Comparison of ENCODE assay signal across 15 cellular contexts in the genomic region with DNA sequence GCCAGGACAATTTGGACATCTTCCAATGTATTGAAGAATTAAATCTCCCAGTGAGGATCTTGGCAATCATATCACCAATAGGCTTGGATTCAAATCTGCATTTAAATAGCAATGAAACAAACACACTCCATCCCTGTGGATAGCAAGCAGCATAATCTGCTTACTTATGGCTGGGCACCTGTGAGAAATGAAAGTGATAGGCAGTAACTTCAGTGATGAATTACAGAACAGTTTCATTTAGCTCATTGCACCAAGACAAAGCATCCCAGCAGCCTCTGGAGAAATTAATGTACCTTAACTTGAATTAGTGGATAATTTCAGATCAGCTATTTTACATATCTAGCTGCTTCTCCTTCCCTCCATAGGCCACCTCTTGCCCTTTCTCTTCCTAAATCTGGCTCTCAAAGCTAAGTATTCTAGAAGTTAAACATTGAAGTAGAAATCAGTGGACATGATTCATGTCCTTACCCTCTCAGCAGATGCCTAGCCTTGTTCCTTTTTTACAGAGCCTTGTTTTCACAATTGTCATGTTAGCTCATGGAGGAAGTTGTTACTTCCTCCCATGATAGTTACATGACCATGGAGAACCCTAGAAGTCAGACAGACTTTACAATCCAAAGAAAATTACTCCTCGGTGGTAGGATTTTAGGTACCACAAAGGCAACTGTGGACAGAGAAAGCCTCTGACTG.
A peak's percentile ranks its signal among the peaks of the same experiment; 100 is the strongest.
DNase-seq lines count a peak whose midpoint lies in the region; ATAC-seq and TF ChIP-seq lines count a peak whose summit lies in the region.
"Had no signal": no experiment of that assay in that cellular context is flagged by ENCODE, and none has a peak within 500 bp of the region (broad histone marks: within the 10 kb centered on the region; RNA-seq: fewer than 3 reads in every experiment).

No MANE protein-coding gene starts in this region.

- CTCF ChIA-PET in activated CD8-positive, alpha-beta memory T cell treated with anti-CD3 and anti-CD28 coated beads, Interleukin-2, amount 10 ng/mL, durations not matched to agents 7 days and 5 days (lab: Charles Lee) = no interaction called here

- no peaks in the 10 kb centered on the region for H3K9me3 ChIP-seq in left lung
- H3K9me3 ChIP-seq in right atrium auricular region = no peaks in the 10 kb centered on the region
- H3K9me3 ChIP-seq in suprapubic skin = no peaks in the 10 kb centered on the region
- H3K9me3 ChIP-seq: HAP-1, left ventricle myocardium inferior had no signal

- H3K4me1 ChIP-seq in left lung (peaks cover 0 to 9% of the 10 kb centered on the region in 2 donors), right atrium auricular region (no peaks in the 10 kb centered on the region), suprapubic skin (peaks cover 2% of the 10 kb centered on the region)
- H3K4me1 ChIP-seq: left ventricle myocardium inferior had no signal

- H3K4me3 Mint-ChIP-seq in activated CD8-positive, alpha-beta memory T cell treated with anti-CD3 and anti-CD28 coated beads, Interleukin-2, amount 10 ng/mL, durations not matched to agents 7 days and 5 days = no peak overlapping the region
- H3K4me3 Mint-ChIP-seq: activated naive CD8-positive, alpha-beta T cell had no signal

- H3K27ac Mint-ChIP-seq in activated CD8-positive, alpha-beta memory T cell treated with anti-CD3 and anti-CD28 coated beads, Interleukin-2, amount 10 ng/mL, durations not matched to agents 7 days and 5 days = no peak overlapping the region
- H3K27ac Mint-ChIP-seq: activated naive CD8-positive, alpha-beta T cell had no signal

- no peaks in the 10 kb centered on the region for H3K36me3 Mint-ChIP-seq in activated CD8-positive, alpha-beta memory T cell treated with anti-CD3 and anti-CD28 coated beads, Interleukin-2, amount 10 ng/mL, durations not matched to agents 7 days and 5 days

- TF ChIP-seq CTCF in left lung (IDR thresholded peaks at IDR 0.05) = no peak
- no peak for TF ChIP-seq CTCF in right atrium auricular region (IDR thresholded peaks at IDR 0.05)
- no peak for TF ChIP-seq CTCF in suprapubic skin (IDR thresholded peaks at IDR 0.05)

- TF ChIP-seq EP300 in suprapubic skin (IDR thresholded peaks at IDR 0.05) = no peak

- TF ChIP-seq POLR2A in suprapubic skin (IDR thresholded peaks at IDR 0.05) = no peak

- H3K27ac ChIP-seq in left lung = peak overlapping the region in 1 of 2 donors; percentile 23
- H3K27ac ChIP-seq in right atrium auricular region = no peak overlapping the region
- no peak overlapping the region for H3K27ac ChIP-seq in suprapubic skin
- H3K27ac ChIP-seq: left ventricle myocardium inferior had no signal

- H3K27me3 ChIP-seq in left lung (no peaks in the 10 kb centered on the region), right atrium auricular region (no peaks in the 10 kb centered on the region), suprapubic skin (no peaks in the 10 kb centered on the region)

- no peaks in the 10 kb centered on the region for H3K4me1 Mint-ChIP-seq in activated CD8-positive, alpha-beta memory T cell treated with anti-CD3 and anti-CD28 coated beads, Interleukin-2, amount 10 ng/mL, durations not matched to agents 7 days and 5 days

- no peaks in the 10 kb centered on the region for H3K27me3 Mint-ChIP-seq in activated CD8-positive, alpha-beta memory T cell treated with anti-CD3 and anti-CD28 coated beads, Interleukin-2, amount 10 ng/mL, durations not matched to agents 7 days and 5 days
- H3K27me3 Mint-ChIP-seq: activated naive CD8-positive, alpha-beta T cell had no signal

- no peaks in the 10 kb centered on the region for H3K9me3 Mint-ChIP-seq in activated CD8-positive, alpha-beta memory T cell treated with anti-CD3 and anti-CD28 coated beads, Interleukin-2, amount 10 ng/mL, durations not matched to agents 7 days and 5 days (ENCODE audit: low read depth)

- H3K36me3 ChIP-seq in left lung = no peaks in the 10 kb centered on the region
- no peaks in the 10 kb centered on the region for H3K36me3 ChIP-seq in right atrium auricular region
- H3K36me3 ChIP-seq in suprapubic skin = no peaks in the 10 kb centered on the region
- H3K36me3 ChIP-seq: HAP-1, left ventricle myocardium inferior had no signal

- 87% methylated on average over 1 of the region's 1 CpG for WGBS in suprapubic skin

- no peak for DNase-seq in left lung
- DNase-seq in DMS53 (lab: John Stamatoyannopoulos, UW) = no peak
- no peak for DNase-seq in activated CD8-positive, alpha-beta memory T cell treated with anti-CD3 and anti-CD28 coated beads, Interleukin-2, amount 10 ng/mL, durations not matched to agents 7 days and 5 days
- DNase-seq in right atrium auricular region (ENCODE audit: low spot score) = no peak
- DNase-seq in suprapubic skin (ENCODE audit: low spot score in 2 of 2) = no peak
- DNase-seq: activated CD4-positive, alpha-beta T cell treated with anti-CD3 and anti-CD28 coated beads, Interleukin-2, amount 50 U/mL, for 4 hours; cortex of kidney; left ventricle myocardium inferior; NCI-H1105 treated with DMSO at 0.1 percent for 48 hours; occipital lobe had no signal

- intact Hi-C loops in left lung (cut with DNase I) = no loop called here

- H3K4me3 ChIP-seq in left lung (no peak overlapping the region), right atrium auricular region (no peak overlapping the region), suprapubic skin (no peak overlapping the region)
- H3K4me3 ChIP-seq: HAP-1, left ventricle myocardium inferior had no signal

- ATAC-seq in GM18868 (IDR thresholded peaks at IDR 0.05; ENCODE audit: unreplicated experiment) (peak; percentile 61), GM21529 (IDR thresholded peaks at IDR 0.05; ENCODE audit: unreplicated experiment) (peak; percentile 72), HG03442 (IDR thresholded peaks at IDR 0.05; ENCODE audit: unreplicated experiment) (peak; percentile 52), left lung (peak; percentile 29)
- ATAC-seq in activated CD8-positive, alpha-beta memory T cell treated with anti-CD3 and anti-CD28 coated beads, Interleukin-2, amount 10 ng/mL, durations not matched to agents 7 days and 5 days = no peak
